In the genomic region with DNA sequence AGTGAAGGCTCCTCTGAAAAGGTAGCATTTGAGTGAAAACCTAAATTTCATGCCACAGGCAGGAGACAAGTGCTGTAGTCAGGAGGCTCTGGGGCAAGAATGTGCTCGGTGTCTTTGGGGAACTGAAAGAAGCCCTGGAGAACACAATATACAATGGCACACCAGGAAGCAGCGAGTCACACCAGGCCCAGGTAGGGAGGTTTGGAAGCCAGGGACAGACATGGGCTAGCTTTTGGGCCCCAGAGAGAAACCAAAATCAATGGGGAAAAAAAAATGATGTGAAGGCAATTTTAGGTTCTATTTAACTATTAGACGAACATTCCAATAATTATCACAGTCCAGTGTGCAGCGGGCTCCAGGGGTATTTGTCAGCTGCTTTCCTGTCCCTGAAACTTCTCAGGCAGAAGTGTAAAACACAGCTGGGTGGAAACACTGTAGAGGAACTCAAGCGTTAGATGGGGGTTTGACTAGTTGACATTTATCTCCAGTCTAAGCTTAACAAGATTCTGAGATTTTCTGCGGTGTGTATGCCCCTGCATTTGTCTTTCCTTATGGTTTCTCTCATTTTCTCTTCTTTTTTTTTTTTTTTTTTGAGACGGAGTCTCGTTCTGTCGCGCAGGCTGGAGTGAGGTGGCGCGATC, we compare ENCODE assay signal across 11 cellular contexts. TPM values are rescaled to one million over a fixed set of nuclear protein-coding genes. Genes with fewer than 3 reads are reported as not detected.
A peak's percentile ranks its signal among the peaks of the same experiment; 100 is the strongest.
DNase-seq lines count a peak whose midpoint lies in the region; ATAC-seq and TF ChIP-seq lines count a peak whose summit lies in the region.
"Had no signal": no experiment of that assay in that cellular context is flagged by ENCODE, and none has a peak within 500 bp of the region (broad histone marks: within the 10 kb centered on the region; RNA-seq: fewer than 3 reads in every experiment).

No MANE protein-coding gene starts in this region.

- no peaks in the 10 kb centered on the region for H3K9me3 ChIP-seq in MM.1S (replicated peaks; ENCODE audit: insufficient read depth, low read length)
- H3K9me3 ChIP-seq: SK-N-SH had no signal

- no peaks in the 10 kb centered on the region for H3K4me1 ChIP-seq in MM.1S (ENCODE audit: low read length)

- no peaks in the 10 kb centered on the region for H3F3A ChIP-seq in MM.1S (ENCODE audit: insufficient read depth, low read length)

- no peak overlapping the region for H3K4me2 ChIP-seq in MM.1S (ENCODE audit: low read depth, low read length)
- H3K4me2 ChIP-seq: SK-N-SH had no signal

- H3K9ac ChIP-seq in MM.1S (ENCODE audit: low read length) = no peak overlapping the region
- H3K9ac ChIP-seq: SK-N-SH had no signal

- ATAC-seq in GM19324 (IDR thresholded peaks at IDR 0.05; ENCODE audit: low FRiP score, unreplicated experiment) (peak; percentile 80), HG02759 (IDR thresholded peaks at IDR 0.05; ENCODE audit: unreplicated experiment) (peak; percentile 94), HG03565 (IDR thresholded peaks at IDR 0.05; ENCODE audit: unreplicated experiment) (peak; percentile 88), Right ventricle myocardium superior (ENCODE audit: poor library complexity) (no peak)

- no peaks in the 10 kb centered on the region for H3K9me2 ChIP-seq in MM.1S (replicated peaks; ENCODE audit: insufficient read depth, low read length)
- H3K9me2 ChIP-seq: SK-N-SH had no signal

- no peak overlapping the region for H3K27ac ChIP-seq in MM.1S (ENCODE audit: low read length)

- H2AFZ ChIP-seq in MM.1S (ENCODE audit: low read length) = no peak overlapping the region

- H3K36me3 ChIP-seq in GM06990 (ENCODE audit: control insufficient read depth, insufficient read depth, low read length) (no peaks in the 10 kb centered on the region), MM.1S (replicated peaks; ENCODE audit: insufficient read depth, low read length) (no peaks in the 10 kb centered on the region)

- no peak overlapping the region for H3K4me3 ChIP-seq in GM06990 (replicated peaks; ENCODE audit: low read depth, low read length)
- no peak overlapping the region for H3K4me3 ChIP-seq in MM.1S (ENCODE audit: low read length)

- no peaks in the 10 kb centered on the region for H4K20me1 ChIP-seq in MM.1S (ENCODE audit: insufficient read depth, low read length)

- no peaks in the 10 kb centered on the region for H3K79me2 ChIP-seq in MM.1S (ENCODE audit: low read length)

- no peaks in the 10 kb centered on the region for H3K27me3 ChIP-seq in GM06990 (replicated peaks; ENCODE audit: control insufficient read depth, insufficient read depth, low read length)
- no peaks in the 10 kb centered on the region for H3K27me3 ChIP-seq in MM.1S (replicated peaks; ENCODE audit: insufficient read depth, low read length)

- intact Hi-C loops in Right ventricle myocardium superior (cut with DNase I) = no loop called here

- DNase-seq in GM06990 (ENCODE audit: extremely low read depth, insufficient read length) (peak; percentile 23), NCI-H187 (lab: John Stamatoyannopoulos, UW) (no peak), NCI-H345 (lab: John Stamatoyannopoulos, UW) (no peak), MM.1S (no peak), Right ventricle myocardium superior (no peak)
- DNase-seq: effector CD4-positive, alpha-beta T cell; SK-N-SH had no signal

- TF ChIP-seq CTCF in GM06990 (IDR thresholded peaks at IDR 0.05; ENCODE audit: insufficient read depth, low read length, poor library complexity, severe bottlenecking) (no peak), MM.1S (IDR thresholded peaks at IDR 0.05; ENCODE audit: low read length) (no peak)

RNA-seq across cellular contexts. Expression of gene EGLN3, which starts 21.8 kb away (rescaled TPM):
- total RNA-seq in Right ventricle myocardium superior = 111 TPM
- total RNA-seq: HT1080 had no signal
